23 cellular contexts compared by ENCODE assay signal in the genomic region with DNA sequence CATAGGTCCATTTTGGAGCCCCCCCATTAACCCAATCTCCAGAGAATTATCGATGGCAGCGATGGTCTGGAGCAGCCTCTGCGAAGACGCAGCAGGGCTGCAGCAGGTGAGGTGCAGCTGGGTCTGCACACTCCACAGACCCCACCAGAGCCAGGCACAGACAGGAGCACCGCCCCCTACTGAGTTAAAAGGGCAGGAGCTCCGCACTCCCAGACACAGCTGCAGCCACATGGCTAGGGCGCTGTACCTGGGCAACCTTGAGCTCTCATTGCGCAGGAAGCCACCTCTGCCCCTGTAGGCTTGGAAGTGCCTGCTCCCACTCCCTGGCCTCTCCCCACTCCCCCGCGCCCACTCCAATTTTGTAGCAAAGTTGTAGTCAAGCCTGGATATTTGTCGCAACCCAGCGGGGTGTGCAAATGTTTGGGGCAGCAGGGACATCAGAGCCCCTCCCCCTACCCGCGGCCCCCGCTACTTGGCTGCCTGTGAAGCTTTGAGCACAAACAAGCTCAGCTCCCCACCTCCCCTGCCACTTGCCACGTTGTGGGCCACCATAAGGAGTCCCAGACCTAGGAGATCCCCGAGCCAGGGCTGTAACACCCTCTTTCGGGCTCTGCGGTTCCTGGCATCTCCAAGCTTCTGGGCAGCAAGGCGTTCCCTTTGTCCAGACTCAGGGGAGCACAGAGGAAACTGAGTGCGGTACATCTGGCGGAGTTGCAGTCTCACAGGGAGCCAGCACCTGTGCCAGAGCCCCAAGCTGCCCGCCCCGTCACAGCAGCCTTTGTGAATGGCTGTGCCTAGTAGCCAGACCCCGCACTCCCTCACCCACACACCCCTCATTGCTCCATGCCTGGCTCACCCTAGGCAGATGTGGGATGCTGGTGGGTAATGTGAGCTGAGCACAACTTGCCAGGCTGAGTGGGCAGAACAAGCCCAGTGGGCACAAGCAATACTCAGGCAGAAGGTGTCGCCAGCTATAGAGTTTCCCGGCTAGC.
"Had no signal": no experiment of that assay in that cellular context is flagged by ENCODE, and none has a peak within 500 bp of the region (broad histone marks: within the 10 kb centered on the region; RNA-seq: fewer than 3 reads in every experiment).

No MANE protein-coding gene starts in this region.

- H3K27me3 ChIP-seq: foreskin keratinocyte, stomach, suprapubic skin, tibial nerve, vagina had no signal

- H3K4me1 ChIP-seq: foreskin keratinocyte, stomach, suprapubic skin, tibial nerve, vagina had no signal

- H3K36me3 Mint-ChIP-seq: activated CD4-positive, alpha-beta memory T cell treated with anti-CD3 and anti-CD28 coated beads for 36 hours; activated naive CD4-positive, alpha-beta T cell treated with anti-CD3 and anti-CD28 coated beads, Interleukin-2, amount 10 ng/mL, durations not matched to agents 7 days and 5 days; brain had no signal

- H3K36me3 ChIP-seq: stomach, suprapubic skin, tibial nerve, vagina had no signal

- H3K27ac ChIP-seq: foreskin keratinocyte, stomach, suprapubic skin, tibial nerve, vagina had no signal

- H3K9me3 ChIP-seq: suprapubic skin, vagina had no signal

- H3K4me1 Mint-ChIP-seq: activated B cell treated with CpG ODN at 0.5 μM for 24 hours; activated naive CD4-positive, alpha-beta T cell treated with anti-CD3 and anti-CD28 coated beads, Interleukin-2, amount 10 ng/mL, durations not matched to agents 7 days and 5 days; brain; natural killer cell had no signal

- H3K4me3 ChIP-seq: stomach, suprapubic skin, tibial nerve, vagina had no signal

- ATAC-seq: foreskin keratinocyte, left ventricle myocardium superior had no signal

- DNase-seq: activated B cell treated with CpG ODN at 0.5 μM for 24 hours; activated CD4-positive, alpha-beta memory T cell treated with anti-CD3 and anti-CD28 coated beads for 36 hours; activated CD4-positive, alpha-beta T cell treated with anti-CD3 and anti-CD28 coated beads for 4 hours; activated naive CD4-positive, alpha-beta T cell treated with anti-CD3 and anti-CD28 coated beads, Interleukin-2, amount 10 ng/mL, durations not matched to agents 7 days and 5 days; activated T-cell treated with anti-CD3 and anti-CD28 coated beads, Interleukin-2, amount 50 U/mL, for 48 hours; anterior cingulate cortex; effector CD4-positive, alpha-beta T cell; erythroblast; foreskin keratinocyte; left ventricle myocardium superior; midbrain; natural killer cell; retina; stimulated activated CD4-positive, alpha-beta T cell treated with anti-CD3 and anti-CD28 coated beads, Interleukin-12 subunit alpha, Interleukin-12 subunit beta, amount 100 ng/mL, for 4 hours; stimulated activated CD4-positive, alpha-beta T cell treated with anti-CD3 and anti-CD28 coated beads, Interleukin-4, amount 100 ng/mL, for 4 hours; stomach; T-helper 9 cell had no signal

- H3K4me3 Mint-ChIP-seq: activated B cell treated with CpG ODN at 0.5 μM for 24 hours; activated CD4-positive, alpha-beta memory T cell treated with anti-CD3 and anti-CD28 coated beads for 36 hours; activated naive CD4-positive, alpha-beta T cell treated with anti-CD3 and anti-CD28 coated beads, Interleukin-2, amount 10 ng/mL, durations not matched to agents 7 days and 5 days; brain; dendritic cell treated with granulocyte-macrophage colony-stimulating factor and Interleukin-4, amounts not matched to agents 40 ng/mL and 50 ng/mL, for 4 days; natural killer cell had no signal

- H3K27me3 Mint-ChIP-seq: activated B cell treated with CpG ODN at 0.5 μM for 24 hours; activated CD4-positive, alpha-beta memory T cell treated with anti-CD3 and anti-CD28 coated beads for 36 hours; activated naive CD4-positive, alpha-beta T cell treated with anti-CD3 and anti-CD28 coated beads, Interleukin-2, amount 10 ng/mL, durations not matched to agents 7 days and 5 days; brain; dendritic cell treated with granulocyte-macrophage colony-stimulating factor and Interleukin-4, amounts not matched to agents 40 ng/mL and 50 ng/mL, for 4 days; progenitor cell of endocrine pancreas had no signal

- H3K27ac Mint-ChIP-seq: activated B cell treated with CpG ODN at 0.5 μM for 24 hours; activated CD4-positive, alpha-beta memory T cell treated with anti-CD3 and anti-CD28 coated beads for 36 hours; activated naive CD4-positive, alpha-beta T cell treated with anti-CD3 and anti-CD28 coated beads, Interleukin-2, amount 10 ng/mL, durations not matched to agents 7 days and 5 days; brain; dendritic cell treated with granulocyte-macrophage colony-stimulating factor and Interleukin-4, amounts not matched to agents 40 ng/mL and 50 ng/mL, for 4 days; natural killer cell; progenitor cell of endocrine pancreas had no signal
